In the genomic region with DNA sequence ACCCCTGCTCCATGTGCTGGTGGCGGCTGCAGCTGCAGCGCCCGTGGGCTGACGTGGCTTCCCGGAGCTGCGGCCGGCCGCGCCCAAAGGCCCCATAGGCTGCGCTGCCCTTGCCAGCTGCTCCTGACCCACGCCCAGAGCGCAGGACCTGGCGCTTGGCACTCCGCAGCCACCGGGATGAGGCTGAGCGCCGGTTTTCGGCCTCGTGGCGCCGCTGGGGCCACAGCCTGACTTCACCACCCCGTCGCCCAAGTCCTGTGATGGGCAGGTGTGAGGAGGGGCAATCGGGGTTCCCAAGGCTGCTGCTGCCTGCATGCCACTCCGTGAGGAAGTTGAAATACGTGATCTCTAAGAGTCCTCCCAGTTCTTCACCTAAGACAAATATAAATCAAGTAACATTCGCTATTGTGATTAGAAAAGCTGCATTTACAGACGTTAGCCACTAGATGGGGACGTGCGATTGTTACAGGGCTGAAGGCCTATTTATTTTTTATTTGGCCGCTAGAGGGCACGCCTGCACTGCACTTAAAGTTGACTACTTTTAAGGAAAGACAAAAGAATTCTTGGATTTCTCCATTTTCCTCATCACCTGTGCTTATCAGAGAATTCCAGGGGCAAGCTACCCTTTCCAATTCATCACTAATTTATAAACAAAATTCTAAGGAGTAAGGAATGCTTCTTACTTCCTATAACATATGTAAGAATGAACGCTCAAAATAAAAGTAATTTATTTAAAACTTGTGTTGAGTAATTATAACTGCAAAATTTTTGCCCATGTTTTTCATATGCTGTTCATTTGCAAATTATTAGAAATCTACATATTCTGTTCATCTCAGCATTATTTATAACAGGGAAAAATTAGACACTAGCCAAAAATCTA, we compare ENCODE assay signal across 8 cellular contexts. TPM values are rescaled to one million over a fixed set of nuclear protein-coding genes. Genes with fewer than 3 reads are reported as not detected.
DNase-seq lines count a peak whose midpoint lies in the region; ATAC-seq and TF ChIP-seq lines count a peak whose summit lies in the region.
"Not testable (repeated sequence)": the region's sequence is repeated elsewhere in the genome, so short reads cannot be mapped to it uniquely, and the experiment has no call there.

No MANE protein-coding gene starts in this region.

- peak; percentile 86 for DNase-seq in GM12865 (ENCODE audit: low read depth)
- peak; percentile 60 for DNase-seq in NCI-H226
- peak; percentile 79 for DNase-seq in activated CD8-positive, alpha-beta memory T cell treated with anti-CD3 and anti-CD28 coated beads, Interleukin-2, amount 50 U/mL, for 48 hours
- peak; percentile 39 for DNase-seq in kidney epithelial cell (ENCODE audit: low read depth)
- DNase-seq in gastrocnemius medialis = peak; percentile 54 to 69
- DNase-seq in transverse colon = peak; percentile 84

- peak overlapping the region; percentile 83 for H3K27ac ChIP-seq in ectodermal cell (ENCODE audit: insufficient read depth, low read depth, low read length, poor library complexity, severe bottlenecking)
- H3K27ac ChIP-seq in gastrocnemius medialis = peak overlapping the region; percentile 80 to 92 (median 92)
- peak overlapping the region; percentile 96 to 99 (median 96) for H3K27ac ChIP-seq in transverse colon

- ATAC-seq in HG02759 (IDR thresholded peaks at IDR 0.05; ENCODE audit: unreplicated experiment) (peak; percentile 56), gastrocnemius medialis (peak; percentile 95 to 96)

- H3K4me3 ChIP-seq in GM12865 (ENCODE audit: low read depth, low read length) (peak overlapping the region; percentile 72), ectodermal cell (ENCODE audit: insufficient read depth, low read depth, low read length) (peak overlapping the region; percentile 54), kidney epithelial cell (ENCODE audit: low read depth, low read length) (peak overlapping the region; percentile 51), gastrocnemius medialis (peak overlapping the region; percentile 75 to 93 (median 84)), transverse colon (peak overlapping the region; percentile 42 to 62 (median 56))

- TF ChIP-seq CTCF in GM12865 (IDR thresholded peaks at IDR 0.05; ENCODE audit: insufficient read depth, low read depth, low read length, missing control alignments) (peak; percentile 85), kidney epithelial cell (IDR thresholded peaks at IDR 0.05; ENCODE audit: insufficient read depth, low read length, poor library complexity, severe bottlenecking) (peak; percentile 87), gastrocnemius medialis (IDR thresholded peaks at IDR 0.05 in 4 of 5, conservative IDR thresholded peaks at IDR 0.05 in 1 of 5) (peak; percentile 89 to 99 (median 97)), transverse colon (IDR thresholded peaks at IDR 0.05) (peak; percentile 95 to 100 (median 98))

- in situ Hi-C loops in gastrocnemius medialis (cut with MboI; ENCODE audit: low sequenced_read_pairs in 4 of 4) (loop anchor here in 2 of 4 donors (10.0 kb wide), 1 partner anchor 104 kb away; no protein-coding TSS in a partner anchor), transverse colon (cut with MboI; ENCODE audit: low pct_ligation_motif_present in 1 of 4, low pct_unique_long_range_greater_than_20kb in 1 of 4, low sequenced_read_pairs in 3 of 4) (loop anchor here in 2 of 4 donors (10.0 kb wide), 1 partner anchor 104 kb away; no protein-coding TSS in a partner anchor)

- H3K9me3 ChIP-seq in ectodermal cell (ENCODE audit: control insufficient read depth, low read length); gastrocnemius medialis; transverse colon: not testable (repeated sequence)

- H3K36me3 ChIP-seq in ectodermal cell (ENCODE audit: control insufficient read depth, insufficient read depth, low read length); kidney epithelial cell (ENCODE audit: control insufficient read depth, insufficient read depth, low read length); gastrocnemius medialis; transverse colon: not testable (repeated sequence)

- H3K27me3 ChIP-seq in ectodermal cell (ENCODE audit: control insufficient read depth, insufficient read depth, low read length, poor library complexity, severe bottlenecking); kidney epithelial cell (ENCODE audit: control insufficient read depth, insufficient read depth, low read length); gastrocnemius medialis; transverse colon: not testable (repeated sequence)

- not testable (repeated sequence) for TF ChIP-seq POLR2A in gastrocnemius medialis (IDR thresholded peaks at IDR 0.05)
- peak; percentile 48 for TF ChIP-seq POLR2A in transverse colon (IDR thresholded peaks at IDR 0.05)

- intact Hi-C loops in gastrocnemius medialis (cut with DNase I; ENCODE audit: low total_unique reads) (loop anchor here (1.0 to 10.0 kb wide), 3 partner anchors 54 to 107 kb away; partner anchors contain the start of genes ACTR1B and COX5B), transverse colon (cut with DNase I; ENCODE audit: low total_unique reads) (loop anchor here (2.0 kb wide), 1 partner anchor 108 kb away; no protein-coding TSS in a partner anchor)

- WGBS in ectodermal cell, 2 experiments = 0 to 1% methylated on average over 32 of the region's 33 CpGs
- WGBS in transverse colon (ENCODE audit: low coverage in 1 of 2), 2 donors = 0 to 4% methylated on average over 1 to 19 of the region's 33 CpGs

- H3K4me1 ChIP-seq in ectodermal cell (ENCODE audit: control insufficient read depth, insufficient read depth, low read length); gastrocnemius medialis; transverse colon: not testable (repeated sequence)

- TF ChIP-seq EP300 in transverse colon (IDR thresholded peaks at IDR 0.05; ENCODE audit: low read depth) = not testable (repeated sequence)

RNA-seq across cellular contexts. Expression of gene ANKRD36B, which starts 1.1 kb away (rescaled TPM):
- 12.6 TPM for polyA plus RNA-seq in ectodermal cell (2013, experiment 1 of 4)
- polyA plus RNA-seq in ectodermal cell (2013, experiment 2 of 4) = 19.2 TPM
- polyA plus RNA-seq in ectodermal cell (2013, experiment 3 of 4) = 9.8 TPM
- polyA plus RNA-seq in ectodermal cell (2013, experiment 4 of 4) = 15.1 TPM
- total RNA-seq in kidney epithelial cell (7.5 and 9.9 TPM in 2 replicates), gastrocnemius medialis (1 to 10 TPM; 1.1 to 3.9 (median 2.2) TPM), transverse colon (10 to 100 TPM; 26.6 to 98.7 (median 87.2) TPM)

RNA-seq across cellular contexts. Expression of gene COX5B, which starts 55.1 kb away (rescaled TPM):
- polyA plus RNA-seq in ectodermal cell (2013, experiment 1 of 4) = 211 TPM
- polyA plus RNA-seq in ectodermal cell (2013, experiment 2 of 4) = 185 TPM
- polyA plus RNA-seq in ectodermal cell (2013, experiment 3 of 4) = 240 TPM
- 262 TPM for polyA plus RNA-seq in ectodermal cell (2013, experiment 4 of 4)
- 393 and 441 TPM in 2 replicates for total RNA-seq in kidney epithelial cell
- 1,000 to 10,000 TPM in 3 of 4 donors, 100 to 1,000 TPM in 1; 742 to 1,417 (median 1,247) TPM for total RNA-seq in gastrocnemius medialis
- 100 to 1,000 TPM; 464 to 811 (median 612) TPM for total RNA-seq in transverse colon

Comparison
In these comparisons a context has a peak if more than half of its experiments do, and no peak if none do; other contexts are left out.
1. Peak in every context shown above with its lines: DNase-seq, ATAC-seq, H3K4me3 ChIP-seq and H3K27ac ChIP-seq.